ENCODE assay signal across 25 cellular contexts in the genomic region with DNA sequence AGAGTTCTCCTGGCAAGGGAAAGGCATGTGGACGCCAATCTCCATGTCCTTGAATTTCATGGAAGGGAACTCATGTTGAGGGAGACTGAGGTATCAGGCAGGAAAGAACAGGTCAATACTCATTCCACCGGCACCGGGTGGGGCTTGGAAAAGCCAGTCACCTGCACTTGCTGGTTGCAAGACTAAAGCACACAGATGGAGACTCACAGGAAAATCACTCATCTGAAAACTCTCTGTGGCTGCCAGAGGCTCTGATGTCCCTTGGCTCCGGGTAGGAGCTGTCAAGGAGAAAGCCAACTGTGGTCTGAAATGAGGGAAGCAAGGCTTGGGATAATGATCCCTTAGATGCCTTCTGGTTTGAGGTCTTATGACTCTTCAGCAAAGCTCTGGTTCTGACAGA. TPM values are rescaled to one million over a fixed set of nuclear protein-coding genes. Genes with fewer than 3 reads are reported as not detected.
"Had no signal": no experiment of that assay in that cellular context is flagged by ENCODE, and none has a peak within 500 bp of the region (broad histone marks: within the 10 kb centered on the region; RNA-seq: fewer than 3 reads in every experiment).

No MANE protein-coding gene starts in this region.

- H3K4me1 Mint-ChIP-seq: activated CD4-positive, alpha-beta memory T cell treated with anti-CD3 and anti-CD28 coated beads, Interleukin-2, amount 10 ng/mL, durations not matched to agents 7 days and 5 days; activated CD4-positive, alpha-beta T cell treated with anti-CD3 and anti-CD28 coated beads for 36 hours; activated T-helper 17 cell treated with anti-CD3 and anti-CD28 coated beads, Interleukin-2, amount 50 U/mL, for 72 hours; central memory CD8-positive, alpha-beta T cell; T-helper 17 cell had no signal

- H3K27ac ChIP-seq: body of pancreas, WERI-Rb-1 had no signal

- FAIRE-seq: RCC 7860 had no signal

- H3K36me3 ChIP-seq: WERI-Rb-1 had no signal

- DNase-seq: activated CD4-positive, alpha-beta memory T cell treated with anti-CD3 and anti-CD28 coated beads, Interleukin-2, amount 10 ng/mL, durations not matched to agents 7 days and 5 days; activated CD4-positive, alpha-beta T cell treated with anti-CD3 and anti-CD28 coated beads for 36 hours; activated CD4-positive, alpha-beta T cell treated with anti-CD3 and anti-CD28 coated beads, Interleukin-2, amount 50 U/mL, for 1 hour; activated gamma-delta T cell; activated naive CD4-positive, alpha-beta T cell treated with anti-CD3 and anti-CD28 coated beads for 36 hours; activated T-cell treated with anti-CD3 and anti-CD28 coated beads for 4 hours; activated T-cell treated with anti-CD3 and anti-CD28 coated beads, Interleukin-2, amount 50 U/mL, for 48 hours; MM.1S; NCI-H1105; NCI-H1436; NCI-H187 treated with DMSO at 0.1 percent for 48 hours; NCI-H2081 treated with DMSO at 0.1 percent for 48 hours; NCI-H345; NCI-H524; PC-3; SHP77 treated with DMSO at 0.1 percent for 48 hours; T-helper 17 cell; T-helper 9 cell; WERI-Rb-1 had no signal

- H3K9me3 Mint-ChIP-seq: activated CD4-positive, alpha-beta memory T cell treated with anti-CD3 and anti-CD28 coated beads, Interleukin-2, amount 10 ng/mL, durations not matched to agents 7 days and 5 days; activated naive CD4-positive, alpha-beta T cell treated with anti-CD3 and anti-CD28 coated beads for 36 hours; activated T-helper 17 cell treated with anti-CD3 and anti-CD28 coated beads, Interleukin-2, amount 50 U/mL, for 72 hours; central memory CD8-positive, alpha-beta T cell had no signal

- H3K27ac Mint-ChIP-seq: activated CD4-positive, alpha-beta memory T cell treated with anti-CD3 and anti-CD28 coated beads, Interleukin-2, amount 10 ng/mL, durations not matched to agents 7 days and 5 days; activated CD4-positive, alpha-beta T cell treated with anti-CD3 and anti-CD28 coated beads for 36 hours; activated naive CD4-positive, alpha-beta T cell treated with anti-CD3 and anti-CD28 coated beads for 36 hours; activated naive CD8-positive, alpha-beta T cell; activated T-helper 17 cell treated with anti-CD3 and anti-CD28 coated beads, Interleukin-2, amount 50 U/mL, for 72 hours; T-helper 17 cell had no signal

- H3K4me3 Mint-ChIP-seq: activated CD4-positive, alpha-beta memory T cell treated with anti-CD3 and anti-CD28 coated beads, Interleukin-2, amount 10 ng/mL, durations not matched to agents 7 days and 5 days; activated CD4-positive, alpha-beta T cell treated with anti-CD3 and anti-CD28 coated beads for 36 hours; activated naive CD4-positive, alpha-beta T cell treated with anti-CD3 and anti-CD28 coated beads for 36 hours; activated naive CD8-positive, alpha-beta T cell; activated T-helper 17 cell treated with anti-CD3 and anti-CD28 coated beads, Interleukin-2, amount 50 U/mL, for 72 hours; central memory CD8-positive, alpha-beta T cell; T-helper 17 cell had no signal

- ATAC-seq: activated CD4-positive, alpha-beta T cell treated with anti-CD3 and anti-CD28 coated beads for 36 hours; activated T-helper 17 cell treated with anti-CD3 and anti-CD28 coated beads, Interleukin-2, amount 50 U/mL, for 72 hours; body of pancreas; PC-3; T-helper 17 cell had no signal

- H3K36me3 Mint-ChIP-seq: activated naive CD8-positive, alpha-beta T cell had no signal

- H3K27me3 ChIP-seq: body of pancreas had no signal

- H3K9me3 ChIP-seq: body of pancreas had no signal

- H3K4me3 ChIP-seq: body of pancreas had no signal

RNA-seq across cellular contexts. Expression of gene CGNL1, which starts 8.7 kb away (rescaled TPM):
- total RNA-seq: activated CD4-positive, alpha-beta memory T cell treated with anti-CD3 and anti-CD28 coated beads, Interleukin-2, amount 10 ng/mL, durations not matched to agents 7 days and 5 days; activated CD4-positive, alpha-beta T cell treated with anti-CD3 and anti-CD28 coated beads for 36 hours; activated CD8-positive, alpha-beta memory T cell treated with anti-CD3 and anti-CD28 coated beads for 36 hours; activated naive CD4-positive, alpha-beta T cell treated with anti-CD3 and anti-CD28 coated beads for 36 hours; activated T-helper 17 cell treated with anti-CD3 and anti-CD28 coated beads, Interleukin-2, amount 50 U/mL, for 72 hours; T-helper 17 cell had no signal
